8 cellular contexts compared by ENCODE assay signal in the genomic region with DNA sequence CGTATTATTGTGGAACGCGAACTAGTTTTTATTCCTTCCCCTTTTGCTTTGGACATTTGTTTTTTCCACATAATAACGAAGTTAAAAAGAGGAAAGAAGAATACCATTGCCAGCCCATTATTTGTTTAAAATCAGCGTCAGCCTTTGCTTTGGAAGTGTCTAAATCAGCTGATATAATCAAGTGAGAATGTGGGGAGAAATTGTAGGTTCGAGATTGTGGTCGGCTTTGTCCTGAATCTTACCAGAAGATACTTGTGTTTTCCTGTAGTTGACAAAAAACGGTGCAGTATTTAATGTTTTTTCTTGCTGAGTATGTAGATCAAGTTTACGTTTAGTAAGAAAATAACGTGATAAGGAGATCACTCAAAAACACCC. TPM values are rescaled to one million over a fixed set of nuclear protein-coding genes. Genes with fewer than 3 reads are reported as not detected.
DNase-seq lines count a peak whose midpoint lies in the region; ATAC-seq, FAIRE-seq and TF ChIP-seq lines count a peak whose summit lies in the region.

No MANE protein-coding gene starts in this region.

- H3K79me2 ChIP-seq in endothelial cell of umbilical vein (ENCODE audit: control insufficient read depth, insufficient read depth, low read length), result peaks cover 42% of the 10 kb centered on the region

- dilution Hi-C loops in endothelial cell of umbilical vein (cut with MboI; ENCODE audit: extremely low pct_ligation_motif_present, low sequenced_read_pairs), result no loop called here

- intact Hi-C loops in endothelial cell of umbilical vein (cut with micrococcal nuclease), result loop anchor here (1.0 to 5.0 kb wide), 8 partner anchors 45 to 547 kb away; a partner anchor contains a TSS

- peak overlapping the region; percentile 88 for H3K9ac ChIP-seq in endothelial cell of umbilical vein (replicated peaks; ENCODE audit: extremely low read depth, insufficient read depth, low read length)

- peaks cover 22% of the 10 kb centered on the region for H3K36me3 Mint-ChIP-seq in activated naive CD4-positive, alpha-beta T cell treated with anti-CD3 and anti-CD28 coated beads, Interleukin-2, amount 10 ng/mL, durations not matched to agents 7 days and 5 days
- H3K36me3 Mint-ChIP-seq in nephron progenitor cell (ENCODE audit: low read depth), result peaks cover 32% of the 10 kb centered on the region

- peaks cover 7% of the 10 kb centered on the region for H3K4me1 ChIP-seq in SJSA1 (replicated peaks)
- peaks cover 15% of the 10 kb centered on the region for H3K4me1 ChIP-seq in endothelial cell of umbilical vein (ENCODE audit: control insufficient read depth, extremely low read depth, insufficient read depth, low read length)

- H3K36me3 ChIP-seq in SJSA1 (peaks cover 13% of the 10 kb centered on the region), endothelial cell of umbilical vein (ENCODE audit: control insufficient read depth in 2 of 2, extremely low read depth in 1 of 2, insufficient read depth in 2 of 2, low read length in 2 of 2) (no peaks in the 10 kb centered on the region)

- H3K27ac Mint-ChIP-seq in activated naive CD4-positive, alpha-beta T cell treated with anti-CD3 and anti-CD28 coated beads, Interleukin-2, amount 10 ng/mL, durations not matched to agents 7 days and 5 days, result peak overlapping the region; percentile 97
- peak overlapping the region; percentile 98 for H3K27ac Mint-ChIP-seq in nephron progenitor cell

- H3K27me3 ChIP-seq in SJSA1 (replicated peaks) (no peaks in the 10 kb centered on the region), endothelial cell of umbilical vein (ENCODE audit: control insufficient read depth in 2 of 2, insufficient read depth in 2 of 2, low read length in 2 of 2) (no peaks in the 10 kb centered on the region)

- peak overlapping the region; percentile 100 for H3K4me2 ChIP-seq in endothelial cell of umbilical vein (ENCODE audit: insufficient read depth, low read length)

- peak; percentile 71 for FAIRE-seq in endothelial cell of umbilical vein (lab: Jason Lieb, UNC)
- no peak for FAIRE-seq in GM12891 (lab: Jason Lieb, UNC)

- TF ChIP-seq CTCF in endothelial cell of umbilical vein (IDR thresholded peaks at IDR 0.05; ENCODE audit: extremely low read depth in 1 of 2, insufficient read depth in 1 of 2, low read depth in 1 of 2, low read length in 2 of 2) (no peak), nephron progenitor cell (IDR thresholded peaks at IDR 0.05) (no peak)

- no peaks in the 10 kb centered on the region for H3K9me1 ChIP-seq in endothelial cell of umbilical vein (replicated peaks; ENCODE audit: control insufficient read depth, extremely low read depth, insufficient read depth, low read length)

- CTCF ChIA-PET in activated naive CD4-positive, alpha-beta T cell treated with anti-CD3 and anti-CD28 coated beads, Interleukin-2, amount 10 ng/mL, durations not matched to agents 7 days and 5 days (lab: Charles Lee), result interaction anchor here (1.0 kb wide), 1 partner anchor 302 kb away, joined by 5 read pairs; no protein-coding TSS in a partner anchor
- CTCF ChIA-PET in endothelial cell of umbilical vein (lab: Charles Lee), result interaction anchor here (0.5 to 1.5 kb wide), 2 partner anchors 20 to 45 kb away, joined by 3 to 8 read pairs; no protein-coding TSS in a partner anchor

- no peaks in the 10 kb centered on the region for H3K27me3 Mint-ChIP-seq in activated naive CD4-positive, alpha-beta T cell treated with anti-CD3 and anti-CD28 coated beads, Interleukin-2, amount 10 ng/mL, durations not matched to agents 7 days and 5 days
- H3K27me3 Mint-ChIP-seq in nephron progenitor cell (ENCODE audit: low read depth, poor library complexity), result peaks cover 3% of the 10 kb centered on the region

- peak; percentile 26 for DNase-seq in activated naive CD4-positive, alpha-beta T cell treated with anti-CD3 and anti-CD28 coated beads, Interleukin-2, amount 10 ng/mL, durations not matched to agents 7 days and 5 days
- no peak for DNase-seq in activated naive CD4-positive, alpha-beta T cell treated with Interleukin-2 at 50 U/mL for 16 hours
- DNase-seq in SJSA1 (ENCODE audit: low read depth in 1 of 2, low spot score in 2 of 2), result peak in 1 of 2 experiments; percentile 30
- DNase-seq in endothelial cell of umbilical vein (ENCODE audit: low read depth, low spot score), result peak; percentile 49
- DNase-seq in nephron progenitor cell, result no peak
- DNase-seq in GM12891 (ENCODE audit: insufficient read length, low spot score), result no peak
- no peak for DNase-seq in activated CD8-positive, alpha-beta memory T cell treated with anti-CD3 and anti-CD28 coated beads for 24 hours

- H3K4me3 Mint-ChIP-seq in activated naive CD4-positive, alpha-beta T cell treated with anti-CD3 and anti-CD28 coated beads, Interleukin-2, amount 10 ng/mL, durations not matched to agents 7 days and 5 days, result peak overlapping the region; percentile 93
- H3K4me3 Mint-ChIP-seq in nephron progenitor cell, result peak overlapping the region; percentile 99

- no TSS peak for BruUV-seq in endothelial cell of umbilical vein (replicated peaks; lab: Mats Ljungman, UMichigan)

- H3K4me1 Mint-ChIP-seq in activated naive CD4-positive, alpha-beta T cell treated with anti-CD3 and anti-CD28 coated beads, Interleukin-2, amount 10 ng/mL, durations not matched to agents 7 days and 5 days, result peaks cover 32% of the 10 kb centered on the region
- H3K4me1 Mint-ChIP-seq in nephron progenitor cell, result peaks cover 24% of the 10 kb centered on the region

- no peak for ATAC-seq in HG03378 (IDR thresholded peaks at IDR 0.05; ENCODE audit: unreplicated experiment)

- peak overlapping the region; percentile 72 for H3K4me3 ChIP-seq in SJSA1
- H3K4me3 ChIP-seq in endothelial cell of umbilical vein (replicated peaks in 1 of 3; ENCODE audit: insufficient read depth in 1 of 3, low read depth in 1 of 3, low read length in 3 of 3), result peak overlapping the region; percentile 49 to 93 (median 90)

- peak overlapping the region; percentile 99 for H3K27ac ChIP-seq in SJSA1
- peak overlapping the region; percentile 89 for H3K27ac ChIP-seq in endothelial cell of umbilical vein (ENCODE audit: insufficient read depth, low read depth, low read length)

- no peak for TF ChIP-seq POLR2A in endothelial cell of umbilical vein (IDR thresholded peaks at IDR 0.05; ENCODE audit: low read depth, low read length)
- TF ChIP-seq POLR2A in GM12891 (IDR thresholded peaks at IDR 0.05; ENCODE audit: low read depth, low read length), result no peak

- no peaks in the 10 kb centered on the region for H3K9me3 ChIP-seq in SJSA1 (replicated peaks)
- H3K9me3 ChIP-seq in endothelial cell of umbilical vein (replicated peaks; ENCODE audit: control insufficient read depth, insufficient read depth, low read length), result no peaks in the 10 kb centered on the region

- no peaks in the 10 kb centered on the region for H3K9me3 Mint-ChIP-seq in activated naive CD4-positive, alpha-beta T cell treated with anti-CD3 and anti-CD28 coated beads, Interleukin-2, amount 10 ng/mL, durations not matched to agents 7 days and 5 days
- no peaks in the 10 kb centered on the region for H3K9me3 Mint-ChIP-seq in nephron progenitor cell

- no peaks in the 10 kb centered on the region for H4K20me1 ChIP-seq in endothelial cell of umbilical vein (replicated peaks; ENCODE audit: control insufficient read depth, extremely low read depth, insufficient read depth, low read length)

- no peak overlapping the region for H2AFZ ChIP-seq in endothelial cell of umbilical vein (ENCODE audit: low read depth, low read length)

- POLR2A ChIA-PET in endothelial cell of umbilical vein (lab: Charles Lee), result interaction anchor here (1.0 to 2.1 kb wide), 3 partner anchors 77 to 267 kb away, joined by 3 to 6 read pairs (median 4); no protein-coding TSS in a partner anchor

TF ChIP-seq in endothelial cell of umbilical vein, 7 proteins besides CTCF, POLR2A, EP300 and RAD21 (continues in another document):
- TF ChIP-seq MYC (IDR thresholded peaks at IDR 0.05; ENCODE audit: low read depth, low read length), result no peak
- TF ChIP-seq, protein P1, sequence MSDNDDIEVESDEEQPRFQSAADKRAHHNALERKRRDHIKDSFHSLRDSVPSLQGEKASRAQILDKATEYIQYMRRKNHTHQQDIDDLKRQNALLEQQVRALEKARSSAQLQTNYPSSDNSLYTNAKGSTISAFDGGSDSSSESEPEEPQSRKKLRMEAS (IDR thresholded peaks at IDR 0.05; ENCODE audit: insufficient read depth, insufficient read length), result no peak
- TF ChIP-seq GATA2 (IDR thresholded peaks at IDR 0.05; ENCODE audit: insufficient read depth, insufficient read length, low read depth, low read length), result no peak
- no peak for TF ChIP-seq POLR2AphosphoS5 (IDR thresholded peaks at IDR 0.05; ENCODE audit: insufficient read depth, low read depth, low read length)
- TF ChIP-seq JUN (IDR thresholded peaks at IDR 0.05; ENCODE audit: borderline replicate concordance, insufficient read depth, insufficient read length, low read depth), result no peak
- TF ChIP-seq EZH2 (IDR thresholded peaks at IDR 0.05; ENCODE audit: borderline replicate concordance, low read depth, low read length, severe bottlenecking), result no peak

TF ChIP-seq in GM12891, 5 proteins besides CTCF, POLR2A, EP300 and RAD21:
- no peak for TF ChIP-seq TAF1 (IDR thresholded peaks at IDR 0.05; ENCODE audit: low read depth, low read length)
- no peak for TF ChIP-seq PAX5 (IDR thresholded peaks at IDR 0.05; ENCODE audit: insufficient read depth, low read length, severe bottlenecking)
- no peak for TF ChIP-seq POU2F2 (IDR thresholded peaks at IDR 0.05; ENCODE audit: low read depth, low read length)
- no peak for TF ChIP-seq SPI1 (IDR thresholded peaks at IDR 0.05; ENCODE audit: low read depth, low read length)
- TF ChIP-seq POLR2AphosphoS5 (IDR thresholded peaks at IDR 0.05; ENCODE audit: low read depth, low read length), result no peak

RNA-seq across cellular contexts. Expression of a gene that starts 0.9 kb away (rescaled TPM):
- total RNA-seq in SJSA1 (2014; rRNA removed; shearing (Covaris generic)), result 16.9 and 24.0 TPM in 2 replicates
- total RNA-seq in endothelial cell of umbilical vein, result 19.0 and 22.1 TPM in 2 replicates
- 29.8 and 39.5 TPM in 2 replicates for polyA plus RNA-seq in endothelial cell of umbilical vein
- polyA plus RNA-seq in endothelial cell of umbilical vein (2011; cell fraction: cytosol; rRNA removed), result 17.5 and 25.9 TPM in 2 replicates
- polyA plus RNA-seq in endothelial cell of umbilical vein (2011; cell fraction: nucleus; rRNA removed), result 32.7 and 35.1 TPM in 2 replicates
- polyA plus RNA-seq in endothelial cell of umbilical vein (2012), result 13.5 and 16.1 TPM in 2 replicates
- polyA minus RNA-seq in endothelial cell of umbilical vein, result 55.3 and 77.8 TPM in 2 replicates
- polyA minus RNA-seq in endothelial cell of umbilical vein (2011; cell fraction: cytosol; rRNA and poly(A)+ RNA removed), result 30.0 TPM
- 38.3 and 52.5 TPM in 2 replicates for polyA minus RNA-seq in endothelial cell of umbilical vein (2011; cell fraction: nucleus; rRNA and poly(A)+ RNA removed)
- 12.3 TPM for polyA plus RNA-seq in GM12891 (2012; ENCODE audit: low read depth, missing spikeins)

Comparison
In these comparisons a context has a peak if more than half of its experiments do, and no peak if none do; other contexts are left out.
1. DNase-seq: peak in activated naive CD4-positive, alpha-beta T cell treated with anti-CD3 and anti-CD28 coated beads, Interleukin-2, amount 10 ng/mL, durations not matched to agents 7 days and 5 days (single experiment) and endothelial cell of umbilical vein (single experiment); none in activated naive CD4-positive, alpha-beta T cell treated with Interleukin-2 at 50 U/mL for 16 hours (single experiment), nephron progenitor cell (single experiment), GM12891 (single experiment) and activated CD8-positive, alpha-beta memory T cell treated with anti-CD3 and anti-CD28 coated beads for 24 hours (single experiment).